Comparison of ENCODE assay signal across 22 cellular contexts in genomic region chr17:58322581-58323419, GRCh38. TPM values are rescaled to one million over a fixed set of nuclear protein-coding genes. Genes with fewer than 3 reads are reported as not detected.
A peak's percentile ranks its signal among the peaks of the same experiment; 100 is the strongest.
DNase-seq lines count a peak whose midpoint lies in the region; FAIRE-seq and TF ChIP-seq lines count a peak whose summit lies in the region.
"Had no signal": no experiment of that assay in that cellular context is flagged by ENCODE, and none has a peak within 500 bp of the region (broad histone marks: within the 10 kb centered on the region; RNA-seq: fewer than 3 reads in every experiment).

No MANE protein-coding gene starts in this region.

- no peak overlapping the region for H4K5ac ChIP-seq in H1 (ENCODE audit: insufficient read length, low read depth, low read length)

- H2BK12ac ChIP-seq in H1 (ENCODE audit: low read depth, low read length) = no peak overlapping the region

- H4K91ac ChIP-seq in H1 (replicated peaks; ENCODE audit: insufficient read length, low read length) = no peak overlapping the region

- DNase-seq in activated CD4-positive, alpha-beta T cell treated with anti-CD3 and anti-CD28 coated beads, Interleukin-2, amount 10 ng/mL, durations not matched to agents 24 days and 14 days = no peak
- DNase-seq in activated CD4-positive, alpha-beta T cell treated with anti-CD3 and anti-CD28 coated beads for 4 hours = no peak
- DNase-seq in GM12892 (ENCODE audit: insufficient read length) = peak; percentile 15
- DNase-seq in H1 (ENCODE audit: low read depth in 1 of 2, low spot score in 2 of 2) = no peak
- DNase-seq in osteoblast (ENCODE audit: insufficient read length, low spot score, missing footprints) = peak; percentile 75
- DNase-seq in NCI-H2029 treated with DMSO at 0.1 percent for 48 hours (lab: John Stamatoyannopoulos, UW) = no peak
- no peak for DNase-seq in cerebellar cortex (ENCODE audit: low spot score)
- no peak for DNase-seq in dermis blood vessel endothelial cell
- DNase-seq: activated CD8-positive, alpha-beta memory T cell treated with anti-CD3 and anti-CD28 coated beads, Interleukin-2, amount 50 U/mL, for 4 hours; activated naive CD4-positive, alpha-beta T cell treated with anti-CD3 and anti-CD28 coated beads for 36 hours; C1 segment of cervical spinal cord; GDM1; NCI-H1417; stimulated activated CD4-positive, alpha-beta T cell treated with anti-CD3 and anti-CD28 coated beads, Interleukin-2, amount 100 ng/mL, for 24 hours; T-helper 9 cell had no signal

- peak overlapping the region; percentile 51 for H3K27ac Mint-ChIP-seq in activated CD4-positive, alpha-beta T cell treated with anti-CD3 and anti-CD28 coated beads, Interleukin-2, amount 10 ng/mL, durations not matched to agents 24 days and 14 days
- H3K27ac Mint-ChIP-seq: activated naive CD4-positive, alpha-beta T cell treated with anti-CD3 and anti-CD28 coated beads for 36 hours had no signal

- TF ChIP-seq CTCF in H1 (IDR thresholded peaks at IDR 0.05; ENCODE audit: control extremely low read depth in 1 of 3, insufficient read depth in 1 of 3, low read depth in 1 of 3, low read length in 3 of 3) (no peak), osteoblast (IDR thresholded peaks at IDR 0.05; ENCODE audit: extremely low read depth, low read depth, low read length) (no peak)

- no peaks in the 10 kb centered on the region for H3K9me3 Mint-ChIP-seq in activated CD4-positive, alpha-beta T cell treated with anti-CD3 and anti-CD28 coated beads, Interleukin-2, amount 10 ng/mL, durations not matched to agents 24 days and 14 days
- H3K9me3 Mint-ChIP-seq: activated naive CD4-positive, alpha-beta T cell treated with anti-CD3 and anti-CD28 coated beads for 36 hours had no signal

- H2BK120ac ChIP-seq in H1 (replicated peaks; ENCODE audit: low read depth, low read length) = no peak overlapping the region

- no peak overlapping the region for H3K4ac ChIP-seq in H1 (replicated peaks; ENCODE audit: insufficient read length, low read depth, low read length)

- H2BK20ac ChIP-seq in H1 (ENCODE audit: low read length) = no peak overlapping the region

- no peak for TF ChIP-seq EP300 in H1 (IDR thresholded peaks at IDR 0.05; ENCODE audit: borderline replicate concordance in 1 of 2, low read depth in 2 of 2, low read length in 2 of 2)

- H3K36me3 Mint-ChIP-seq in activated CD4-positive, alpha-beta T cell treated with anti-CD3 and anti-CD28 coated beads, Interleukin-2, amount 10 ng/mL, durations not matched to agents 24 days and 14 days (ENCODE audit: low read depth) = peaks cover 29% of the 10 kb centered on the region

- no peak overlapping the region for H2AK5ac ChIP-seq in H1 (ENCODE audit: low read depth, low read length)

- H3K4me2 ChIP-seq in H1 (ENCODE audit: insufficient read depth in 1 of 2, low read depth in 2 of 2, low read length in 2 of 2) (peak overlapping the region in 1 of 2 experiments; percentile 99; a peak in 2 of 4 replicates), osteoblast (ENCODE audit: insufficient read depth, low read length) (no peak overlapping the region)
- H3K4me2 ChIP-seq: A549 had no signal

- H3K23me2 ChIP-seq in H1 (ENCODE audit: low read depth, low read length) = peaks cover 12% of the 10 kb centered on the region

- H3K79me2 ChIP-seq in H1 (ENCODE audit: control insufficient read depth in 1 of 2, insufficient read depth in 2 of 2, low read length in 2 of 2) = no peaks in the 10 kb centered on the region
- no peaks in the 10 kb centered on the region for H3K79me2 ChIP-seq in osteoblast (ENCODE audit: insufficient read depth, low read length)

- no peaks in the 10 kb centered on the region for H3K27me3 Mint-ChIP-seq in activated CD4-positive, alpha-beta T cell treated with anti-CD3 and anti-CD28 coated beads, Interleukin-2, amount 10 ng/mL, durations not matched to agents 24 days and 14 days

- no peak overlapping the region for H3K56ac ChIP-seq in H1 (replicated peaks; ENCODE audit: insufficient read length, low read depth, low read length)

- H3K4me3 ChIP-seq in H1 (ENCODE audit: extremely low read depth in 1 of 4, insufficient read depth in 2 of 4, low read depth in 3 of 4, low read length in 4 of 4) (no peak overlapping the region), osteoblast (ENCODE audit: insufficient read depth, low read length) (no peak overlapping the region)
- H3K4me3 ChIP-seq: A549, lung, SJSA1 had no signal

- peaks cover 0 to 20% (median 12%) of the 10 kb centered on the region in 4 experiments; a peak in 5 of 7 replicates for H3K27me3 ChIP-seq in H1 (replicated peaks in 1 of 4; ENCODE audit: control insufficient read depth in 3 of 4, extremely low read depth in 1 of 4, insufficient read depth in 3 of 4, low read length in 3 of 4)
- peaks cover 14% of the 10 kb centered on the region for H3K27me3 ChIP-seq in osteoblast (ENCODE audit: insufficient read depth, low read length)
- H3K27me3 ChIP-seq: ascending aorta, upper lobe of left lung had no signal

- H3K36me3 ChIP-seq in H1 (ENCODE audit: control insufficient read depth in 2 of 4, insufficient read depth in 4 of 4, low read length in 3 of 4) = no peaks in the 10 kb centered on the region
- H3K36me3 ChIP-seq in osteoblast (ENCODE audit: insufficient read depth, low read length) = no peaks in the 10 kb centered on the region
- H3K36me3 ChIP-seq: ascending aorta, SJSA1, upper lobe of left lung had no signal

- peaks cover 0 to 19% (median 14%) of the 10 kb centered on the region in 4 experiments; a peak in 6 of 7 replicates for H3K4me1 ChIP-seq in H1 (replicated peaks in 1 of 4; ENCODE audit: control insufficient read depth in 3 of 4, insufficient read depth in 4 of 4, low read length in 3 of 4)
- H3K4me1 ChIP-seq in osteoblast (ENCODE audit: insufficient read depth, low read length) = no peaks in the 10 kb centered on the region

- no peak overlapping the region for H2AFZ ChIP-seq in H1 (ENCODE audit: low read length)
- no peak overlapping the region for H2AFZ ChIP-seq in osteoblast (ENCODE audit: low read length)

- no peaks in the 10 kb centered on the region for H4K20me1 ChIP-seq in H1 (replicated peaks in 1 of 2; ENCODE audit: control insufficient read depth in 1 of 2, insufficient read depth in 2 of 2, low read length in 2 of 2)
- H4K20me1 ChIP-seq in osteoblast (ENCODE audit: insufficient read depth, low read length) = no peaks in the 10 kb centered on the region

- no peaks in the 10 kb centered on the region for H3K9me3 ChIP-seq in H1 (ENCODE audit: insufficient read depth in 2 of 2, low read depth in 1 of 2, low read length in 1 of 2)
- no peaks in the 10 kb centered on the region for H3K9me3 ChIP-seq in osteoblast (ENCODE audit: low read depth, low read length)
- H3K9me3 ChIP-seq: A549, ascending aorta, SJSA1, upper lobe of left lung had no signal

- no peak for FAIRE-seq in GM12892 (lab: Jason Lieb, UNC)
- no peak for FAIRE-seq in H1 (lab: Jason Lieb, UNC)
- FAIRE-seq: A549 had no signal

- H3K9ac ChIP-seq in H1 (replicated peaks in 1 of 4; ENCODE audit: extremely low read depth in 1 of 4, low read depth in 3 of 4, low read length in 3 of 4) = no peak overlapping the region

- no peak overlapping the region for H3K4me3 Mint-ChIP-seq in activated CD4-positive, alpha-beta T cell treated with anti-CD3 and anti-CD28 coated beads, Interleukin-2, amount 10 ng/mL, durations not matched to agents 24 days and 14 days
- H3K4me3 Mint-ChIP-seq: activated naive CD4-positive, alpha-beta T cell treated with anti-CD3 and anti-CD28 coated beads for 36 hours had no signal

- POLR2A ChIA-PET in H1 (lab: Charles Lee; ENCODE audit: partially characterized antibody) = interaction anchor here (1.2 to 7.9 kb wide), 6 partner anchors 15 to 92 kb away, joined by 3 to 66 read pairs (median 5); partner anchors contain the start of gene SUPT4H1

- 87% methylated on average over 15 of the region's 15 CpGs; no CpG with 5 or more reads in 1 of the 2 experiments for WGBS in H1 (ENCODE audit: extremely low coverage in 1 of 2, insufficient coverage in 1 of 2, insufficient read length in 1 of 2, insufficient replicate concordance in 2 of 2, low coverage in 1 of 2, low lambda C conversion rate in 2 of 2, missing lambda C conversion rate in 1 of 2), 2 experiments

- no peak overlapping the region for H3K23ac ChIP-seq in H1 (ENCODE audit: insufficient read length)

- no peak overlapping the region; the same call in 1 of the 2 replicates for H2BK5ac ChIP-seq in H1 (ENCODE audit: low read depth, low read length)

- intact Hi-C loops in activated CD4-positive, alpha-beta T cell treated with anti-CD3 and anti-CD28 coated beads, Interleukin-2, amount 10 ng/mL, durations not matched to agents 24 days and 14 days (cut with micrococcal nuclease) = no loop called here

- no peak overlapping the region for H3K18ac ChIP-seq in H1 (ENCODE audit: extremely low read depth, low read length)

- peaks cover 26% of the 10 kb centered on the region for H3K4me1 Mint-ChIP-seq in activated CD4-positive, alpha-beta T cell treated with anti-CD3 and anti-CD28 coated beads, Interleukin-2, amount 10 ng/mL, durations not matched to agents 24 days and 14 days

- H3K27ac ChIP-seq in H1 (ENCODE audit: low read depth, low read length) (no peak overlapping the region), osteoblast (ENCODE audit: low read depth, low read length) (no peak overlapping the region)
- H3K27ac ChIP-seq: A549, SJSA1 had no signal

- peak; percentile 48; the same call in 1 of the 2 replicates for TF ChIP-seq POLR2A in GM12892 (IDR thresholded peaks at IDR 0.05; ENCODE audit: low read depth, low read length)
- TF ChIP-seq POLR2A in H1 (IDR thresholded peaks at IDR 0.05; ENCODE audit: control extremely low read depth in 1 of 2, low read depth in 2 of 2, low read length in 2 of 2) = no peak

- no peaks in the 10 kb centered on the region for H3K79me1 ChIP-seq in H1 (ENCODE audit: low read depth, low read length)

- H4K8ac ChIP-seq in H1 (ENCODE audit: extremely low read depth, insufficient read depth, low read length) = peak overlapping the region; percentile 79

- H2BK15ac ChIP-seq in H1 (ENCODE audit: low read length) = no peak overlapping the region

- H3K14ac ChIP-seq in H1 (ENCODE audit: insufficient read length) = no peak overlapping the region

- TF ChIP-seq RAD21 in H1 (IDR thresholded peaks at IDR 0.05 in 1 of 2, conservative IDR thresholded peaks at IDR 0.05 in 1 of 2; ENCODE audit: low read depth in 2 of 2, low read length in 2 of 2) = no peak

- CTCF ChIA-PET in H1 (lab: Charles Lee; ENCODE audit: partially characterized antibody) = interaction anchor here (1.0 to 21.9 kb wide), 11 partner anchors 9 to 127 kb away, joined by 3 to 384 read pairs (median 4); partner anchors contain the start of gene SUPT4H1

RNA-seq across cellular contexts. Expression of gene TSPOAP1, which starts 5.8 kb away (rescaled TPM):
- 22.6 and 23.6 TPM in 2 replicates for total RNA-seq in activated CD4-positive, alpha-beta T cell treated with anti-CD3 and anti-CD28 coated beads, Interleukin-2, amount 10 ng/mL, durations not matched to agents 24 days and 14 days
- polyA plus RNA-seq in GM12892 (2012; ENCODE audit: missing spikeins) = 5.0 TPM
- 9.2 and 9.8 TPM in 2 replicates for total RNA-seq in H1 (2021; fragmentation: NEBNext Ultra II Directional; extraction: Animal tissue kit (Norgen Biotek cat#: 25700))
- polyA plus RNA-seq in H1 (2011; rRNA removed) = 7.6 and 9.8 TPM in 2 replicates
- 13.8 TPM for polyA plus RNA-seq in H1 (2011; cell fraction: cytosol; rRNA removed)
- 69.7 TPM for polyA plus RNA-seq in H1 (2011; cell fraction: nucleus; rRNA removed)
- 14.7 to 18.9 TPM (median 15.9 TPM) in 4 replicates for polyA plus RNA-seq in H1 (2012, experiment 1 of 2)
- 6.2 TPM for polyA plus RNA-seq in H1 (2012, experiment 2 of 2)
- 4.8 TPM for polyA plus RNA-seq in H1 (2013, experiment 1 of 2)
- 4.1 TPM for polyA plus RNA-seq in H1 (2013, experiment 2 of 2)
- polyA minus RNA-seq in H1 (2011; rRNA and poly(A)+ RNA removed) = 2.9 and 6.6 TPM in 2 replicates
- polyA minus RNA-seq in H1 (2011; cell fraction: cytosol; rRNA and poly(A)+ RNA removed) = 5.8 TPM
- 8.9 TPM for polyA minus RNA-seq in H1 (2011; cell fraction: nucleus; rRNA and poly(A)+ RNA removed)
- total RNA-seq in osteoblast = 3.8 and 4.3 TPM in 2 replicates
- total RNA-seq in dermis blood vessel endothelial cell = under 0.01 and 0.14 TPM in 2 replicates
- total RNA-seq: H4 had no signal
- polyA plus RNA-seq: A549 had no signal

RNA-seq across cellular contexts. Expression of gene SUPT4H1, which starts 29.2 kb away (rescaled TPM):
- total RNA-seq in activated CD4-positive, alpha-beta T cell treated with anti-CD3 and anti-CD28 coated beads, Interleukin-2, amount 10 ng/mL, durations not matched to agents 24 days and 14 days = 139 and 143 TPM in 2 replicates
- 94.9 TPM for polyA plus RNA-seq in GM12892 (2012; ENCODE audit: missing spikeins)
- total RNA-seq in H1 (2021; fragmentation: NEBNext Ultra II Directional; extraction: Animal tissue kit (Norgen Biotek cat#: 25700)) = 103 and 112 TPM in 2 replicates
- 115 and 143 TPM in 2 replicates for polyA plus RNA-seq in H1 (2011; rRNA removed)
- polyA plus RNA-seq in H1 (2011; cell fraction: cytosol; rRNA removed) = 144 TPM
- 67.4 TPM for polyA plus RNA-seq in H1 (2011; cell fraction: nucleus; rRNA removed)
- 166 to 180 TPM (median 170 TPM) in 4 replicates for polyA plus RNA-seq in H1 (2012, experiment 1 of 2)
- polyA plus RNA-seq in H1 (2012, experiment 2 of 2) = 181 TPM
- polyA plus RNA-seq in H1 (2013, experiment 1 of 2) = 66.5 TPM
- polyA plus RNA-seq in H1 (2013, experiment 2 of 2) = 66.6 TPM
- polyA minus RNA-seq in H1 (2011; rRNA and poly(A)+ RNA removed) = 73.5 and 87.0 TPM in 2 replicates
- polyA minus RNA-seq in H1 (2011; cell fraction: cytosol; rRNA and poly(A)+ RNA removed) = 50.8 TPM
- 33.5 TPM for polyA minus RNA-seq in H1 (2011; cell fraction: nucleus; rRNA and poly(A)+ RNA removed)
- total RNA-seq in osteoblast = 49.9 and 60.7 TPM in 2 replicates
- 39.0 and 53.6 TPM in 2 replicates for total RNA-seq in dermis blood vessel endothelial cell

RNA-seq across cellular contexts. Expression of gene MPO, which starts 42.1 kb away (rescaled TPM):
- total RNA-seq in activated CD4-positive, alpha-beta T cell treated with anti-CD3 and anti-CD28 coated beads, Interleukin-2, amount 10 ng/mL, durations not matched to agents 24 days and 14 days = not detected in 2 replicates
- not detected for polyA plus RNA-seq in GM12892 (2012; ENCODE audit: missing spikeins)
- 0.74 TPM in 1 of 2 replicates, not detected in the other for total RNA-seq in H1 (2021; fragmentation: NEBNext Ultra II Directional; extraction: Animal tissue kit (Norgen Biotek cat#: 25700))
- polyA plus RNA-seq in H1 (2011; rRNA removed) = 0.06 and 0.13 TPM in 2 replicates
- polyA plus RNA-seq in H1 (2011; cell fraction: cytosol; rRNA removed) = 0.08 TPM
- polyA plus RNA-seq in H1 (2011; cell fraction: nucleus; rRNA removed) = 0.61 TPM
- not detected in 4 replicates for polyA plus RNA-seq in H1 (2012, experiment 1 of 2)
- 0.04 TPM for polyA plus RNA-seq in H1 (2012, experiment 2 of 2)
- polyA plus RNA-seq in H1 (2013, experiment 1 of 2) = 0.04 TPM
- polyA plus RNA-seq in H1 (2013, experiment 2 of 2) = 0.09 TPM
- polyA minus RNA-seq in H1 (2011; rRNA and poly(A)+ RNA removed) = not detected in 2 replicates
- polyA minus RNA-seq in H1 (2011; cell fraction: cytosol; rRNA and poly(A)+ RNA removed) = not detected
- not detected for polyA minus RNA-seq in H1 (2011; cell fraction: nucleus; rRNA and poly(A)+ RNA removed)
- total RNA-seq in osteoblast (under 0.01 TPM in 1 of 2 replicates, not detected in the other), dermis blood vessel endothelial cell (not detected in 2 replicates)
- total RNA-seq: activated naive CD4-positive, alpha-beta T cell treated with anti-CD3 and anti-CD28 coated beads for 36 hours; fibroblast of lung; H4; SJSA1 had no signal
- polyA plus RNA-seq: A549 had no signal

Comparison
In these comparisons a context has a peak if more than half of its experiments do, and no peak if none do; other contexts are left out.
1. DNase-seq: peak in GM12892 (single experiment) and osteoblast (single experiment); none in activated CD4-positive, alpha-beta T cell treated with anti-CD3 and anti-CD28 coated beads, Interleukin-2, amount 10 ng/mL, durations not matched to agents 24 days and 14 days (single experiment), activated CD4-positive, alpha-beta T cell treated with anti-CD3 and anti-CD28 coated beads for 4 hours (0 of 2), H1 (0 of 2), NCI-H2029 treated with DMSO at 0.1 percent for 48 hours (single experiment), cerebellar cortex (single experiment) and dermis blood vessel endothelial cell (single experiment).